9 cellular contexts compared by ENCODE assay signal in the genomic region with DNA sequence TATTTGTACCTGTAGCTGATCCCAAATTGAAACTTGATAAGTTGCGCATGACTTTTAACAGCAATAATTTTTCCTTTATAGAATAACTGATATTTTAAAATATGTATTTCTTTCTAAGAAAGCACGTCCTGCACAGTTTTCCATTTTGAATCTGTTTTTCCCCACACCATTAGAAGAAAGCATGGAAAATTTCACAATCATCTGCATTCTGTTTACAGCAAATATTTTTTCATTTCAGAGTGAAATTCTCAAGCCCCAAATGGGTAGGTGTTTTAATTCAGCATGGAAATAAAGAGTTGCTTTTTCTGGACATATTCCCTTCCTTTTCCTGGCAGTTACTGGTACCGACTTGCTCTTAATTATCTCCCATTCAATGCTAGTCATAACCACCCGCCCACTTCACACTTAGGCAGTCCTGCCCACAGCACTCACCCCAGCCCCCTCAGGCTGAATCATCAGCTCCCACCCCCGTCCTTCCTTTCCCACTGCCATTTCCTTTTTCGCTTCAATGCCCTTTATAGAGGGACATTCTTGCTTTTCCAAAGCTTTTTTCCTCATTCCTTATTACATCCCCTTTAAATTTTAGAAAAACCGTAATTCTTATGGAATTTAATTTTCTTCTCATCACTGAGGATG.
DNase-seq lines count a peak whose midpoint lies in the region; ATAC-seq lines count a peak whose summit lies in the region.
"Had no signal": no experiment of that assay in that cellular context is flagged by ENCODE, and none has a peak within 500 bp of the region (broad histone marks: within the 10 kb centered on the region; RNA-seq: fewer than 3 reads in every experiment).

No MANE protein-coding gene starts in this region.

- H3K4me3 Mint-ChIP-seq in activated naive CD8-positive, alpha-beta T cell treated with anti-CD3 and anti-CD28 coated beads for 36 hours = peak overlapping the region; percentile 48
- H3K4me3 Mint-ChIP-seq: activated B cell treated with CpG ODN at 0.5 μM for 24 hours had no signal

- DNase-seq in stimulated activated naive CD4-positive, alpha-beta T cell treated with Interleukin-2 at 50 U/mL for 16 hours (lab: John Stamatoyannopoulos, UW) = peak; percentile 47
- DNase-seq in stimulated activated naive CD4-positive, alpha-beta T cell (lab: John Stamatoyannopoulos, UW) = no peak
- DNase-seq in activated naive CD8-positive, alpha-beta T cell treated with anti-CD3 and anti-CD28 coated beads for 36 hours = peak; percentile 51
- DNase-seq in iPS-NIHi7 (ENCODE audit: extremely low spot score) (peak; percentile 69), HuH-7 (ENCODE audit: low spot score) (no peak)
- DNase-seq in stimulated activated CD8-positive, alpha-beta memory T cell treated with anti-CD3 and anti-CD28 coated beads, Interleukin-15, amount 100 ng/mL, for 4 hours (ENCODE audit: low read depth in 2 of 2) = peak; percentile 29 to 49
- DNase-seq: activated B cell treated with CpG ODN at 0.5 μM for 24 hours had no signal

- peaks cover 60% of the 10 kb centered on the region for H3K4me1 Mint-ChIP-seq in activated naive CD8-positive, alpha-beta T cell treated with anti-CD3 and anti-CD28 coated beads for 36 hours
- H3K4me1 Mint-ChIP-seq: activated B cell treated with CpG ODN at 0.5 μM for 24 hours had no signal

- H3K9me3 Mint-ChIP-seq in activated naive CD8-positive, alpha-beta T cell treated with anti-CD3 and anti-CD28 coated beads for 36 hours = peaks cover 2% of the 10 kb centered on the region
- H3K9me3 Mint-ChIP-seq: activated B cell treated with CpG ODN at 0.5 μM for 24 hours had no signal

- no peaks in the 10 kb centered on the region for H3K27me3 Mint-ChIP-seq in activated naive CD8-positive, alpha-beta T cell treated with anti-CD3 and anti-CD28 coated beads for 36 hours
- H3K27me3 Mint-ChIP-seq: activated B cell treated with CpG ODN at 0.5 μM for 24 hours had no signal

- peaks cover 6% of the 10 kb centered on the region for H3K36me3 Mint-ChIP-seq in activated naive CD8-positive, alpha-beta T cell treated with anti-CD3 and anti-CD28 coated beads for 36 hours

- peak overlapping the region; percentile 86 for H3K27ac Mint-ChIP-seq in activated naive CD8-positive, alpha-beta T cell treated with anti-CD3 and anti-CD28 coated beads for 36 hours
- H3K27ac Mint-ChIP-seq: activated B cell treated with CpG ODN at 0.5 μM for 24 hours had no signal

- ATAC-seq in HG03432 (IDR thresholded peaks at IDR 0.05; ENCODE audit: unreplicated experiment) (no peak), GM19463 (IDR thresholded peaks at IDR 0.05; ENCODE audit: unreplicated experiment) (no peak)

Comparison
In these comparisons a context has a peak if more than half of its experiments do, and no peak if none do; other contexts are left out.
1. DNase-seq: peak in stimulated activated naive CD4-positive, alpha-beta T cell treated with Interleukin-2 at 50 U/mL for 16 hours (single experiment), activated naive CD8-positive, alpha-beta T cell treated with anti-CD3 and anti-CD28 coated beads for 36 hours (single experiment), iPS-NIHi7 (single experiment) and stimulated activated CD8-positive, alpha-beta memory T cell treated with anti-CD3 and anti-CD28 coated beads, Interleukin-15, amount 100 ng/mL, for 4 hours (2 of 2); none in stimulated activated naive CD4-positive, alpha-beta T cell (0 of 6) and HuH-7 (single experiment).